5 cellular contexts compared by ENCODE assay signal in the genomic region with DNA sequence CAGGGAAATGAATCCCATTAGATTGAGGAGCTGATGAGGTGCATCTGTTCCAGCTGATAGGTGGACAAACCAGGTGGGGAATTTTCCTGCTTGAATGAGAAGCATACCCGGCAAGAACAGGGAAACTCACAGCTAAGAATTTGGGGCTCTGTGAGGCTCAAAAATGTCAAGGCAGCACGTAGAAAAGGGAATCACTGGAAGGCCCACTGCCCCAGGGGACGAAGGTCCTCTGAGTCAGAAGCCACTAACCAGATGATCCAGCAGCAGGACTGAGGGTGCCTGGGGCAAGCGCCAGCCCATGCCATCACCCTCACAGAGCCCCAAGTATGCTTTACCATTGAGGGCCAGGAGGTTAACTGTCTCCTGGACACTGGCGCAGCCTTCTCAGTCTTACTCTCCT. TPM values are rescaled to one million over a fixed set of nuclear protein-coding genes. Genes with fewer than 3 reads are reported as not detected.
"Had no signal": no experiment of that assay in that cellular context is flagged by ENCODE, and none has a peak within 500 bp of the region (broad histone marks: within the 10 kb centered on the region; RNA-seq: fewer than 3 reads in every experiment).

No MANE protein-coding gene starts in this region.

RNA-seq across cellular contexts. Expression of gene SERPINA7, which starts 37.9 kb away (rescaled TPM):
- total RNA-seq: HT-29, HT1080, IMR-90, K562 had no signal
- polyA plus RNA-seq: IgD-negative memory B cell, IMR-90, K562 had no signal
